ENCODE assay signal across 23 cellular contexts in genomic region chr3:54527521-54527920, GRCh38.
DNase-seq lines count a peak whose midpoint lies in the region; ATAC-seq, FAIRE-seq and TF ChIP-seq lines count a peak whose summit lies in the region.
"Had no signal": no experiment of that assay in that cellular context is flagged by ENCODE, and none has a peak within 500 bp of the region (broad histone marks: within the 10 kb centered on the region; RNA-seq: fewer than 3 reads in every experiment).

No MANE protein-coding gene starts in this region.

- no peak for TF ChIP-seq RAD21 in H1 (IDR thresholded peaks at IDR 0.05 in 1 of 2, conservative IDR thresholded peaks at IDR 0.05 in 1 of 2; ENCODE audit: low read depth in 2 of 2, low read length in 2 of 2)

- H3K9me3 Mint-ChIP-seq in activated T-helper 2 cell treated with anti-CD3 and anti-CD28 coated beads, Interferon-gamma antibody, Interleukin-2, Interleukin-4, amounts not matched to agents 10 μg/mL and 5 μg/mL and 100 μg/mL, durations not matched to agents 14 hours and 24 hours and 36 hours = peaks cover 32% of the 10 kb centered on the region

- CTCF ChIA-PET in H1 (lab: Charles Lee; ENCODE audit: partially characterized antibody) = interaction anchor here (1.1 to 3.2 kb wide), 5 partner anchors 9 to 381 kb away, joined by 3 to 14 read pairs (median 3); no protein-coding TSS in a partner anchor

- H3K4ac ChIP-seq in H1 (replicated peaks; ENCODE audit: insufficient read length, low read depth, low read length) = no peak overlapping the region

- POLR2A ChIA-PET in H1 (lab: Charles Lee; ENCODE audit: partially characterized antibody) = interaction anchor here (0.9 to 1.3 kb wide), 3 partner anchors 9 to 104 kb away, joined by 3 read pairs; no protein-coding TSS in a partner anchor

- H2BK15ac ChIP-seq in H1 (ENCODE audit: low read length) = no peak overlapping the region

- no peaks in the 10 kb centered on the region for H3K79me1 ChIP-seq in H1 (ENCODE audit: low read depth, low read length)

- peaks cover 0 to 4% (median 0%) of the 10 kb centered on the region in 4 experiments; a peak in 1 of 7 replicates for H3K4me1 ChIP-seq in H1 (replicated peaks in 1 of 4; ENCODE audit: control insufficient read depth in 3 of 4, insufficient read depth in 4 of 4, low read length in 3 of 4)
- H3K4me1 ChIP-seq in gastroesophageal sphincter = no peaks in the 10 kb centered on the region
- H3K4me1 ChIP-seq: Caco-2 had no signal

- no peaks in the 10 kb centered on the region for H3K27me3 ChIP-seq in H1 (replicated peaks in 1 of 4; ENCODE audit: control insufficient read depth in 3 of 4, extremely low read depth in 1 of 4, insufficient read depth in 3 of 4, low read length in 3 of 4)
- no peaks in the 10 kb centered on the region for H3K27me3 ChIP-seq in gastroesophageal sphincter

- TF ChIP-seq EP300 in H1 (IDR thresholded peaks at IDR 0.05; ENCODE audit: borderline replicate concordance in 1 of 2, low read depth in 2 of 2, low read length in 2 of 2) (no peak), gastroesophageal sphincter (IDR thresholded peaks at IDR 0.05) (no peak)

- TF ChIP-seq POLR2A in H1 (IDR thresholded peaks at IDR 0.05; ENCODE audit: control extremely low read depth in 1 of 2, low read depth in 2 of 2, low read length in 2 of 2) = no peak
- TF ChIP-seq POLR2A in gastroesophageal sphincter (IDR thresholded peaks at IDR 0.05) = no peak

- H3K27me3 Mint-ChIP-seq in activated T-helper 2 cell treated with anti-CD3 and anti-CD28 coated beads, Interferon-gamma antibody, Interleukin-2, Interleukin-4, amounts not matched to agents 10 μg/mL and 5 μg/mL and 100 μg/mL, durations not matched to agents 14 hours and 24 hours and 36 hours (ENCODE audit: low read depth) = no peaks in the 10 kb centered on the region

- no peak overlapping the region for H2AK5ac ChIP-seq in H1 (ENCODE audit: low read depth, low read length)

- no peaks in the 10 kb centered on the region for H3K9me3 ChIP-seq in H1 (ENCODE audit: insufficient read depth in 2 of 2, low read depth in 1 of 2, low read length in 1 of 2)
- H3K9me3 ChIP-seq in gastroesophageal sphincter = peaks cover 0 to 44% (median 0%) of the 10 kb centered on the region in 3 donors
- H3K9me3 ChIP-seq: Caco-2 had no signal

- no peak overlapping the region for H4K8ac ChIP-seq in H1 (ENCODE audit: extremely low read depth, insufficient read depth, low read length)

- H3K9ac ChIP-seq in H1 (replicated peaks in 1 of 4; ENCODE audit: extremely low read depth in 1 of 4, low read depth in 3 of 4, low read length in 3 of 4) = no peak overlapping the region

- no peak overlapping the region for H2BK120ac ChIP-seq in H1 (replicated peaks; ENCODE audit: low read depth, low read length)

- DNase-seq in H1 (ENCODE audit: low read depth in 1 of 2, low spot score in 2 of 2) = no peak
- DNase-seq in islet precursor cell = peak; percentile 11
- no peak for DNase-seq in sciatic nerve (ENCODE audit: low spot score)
- DNase-seq in T-helper 9 cell = no peak
- no peak for DNase-seq in activated T-helper 2 cell treated with anti-CD3 and anti-CD28 coated beads, Interferon-gamma antibody, Interleukin-2, Interleukin-4, amounts not matched to agents 10 μg/mL and 5 μg/mL and 100 μg/mL, durations not matched to agents 14 hours and 24 hours and 36 hours (ENCODE audit: low spot score)
- DNase-seq: Caco-2; CD8-positive, alpha-beta T cell; DMS79; EL; GDM1; NCI-H1048; NCI-H1417; NCI-H1694 treated with DMSO at 0.1 percent for 48 hours; NCI-H2081; NCI-H2227 treated with DMSO at 0.1 percent for 48 hours; NCI-H69; RPMI8226; SHP77 had no signal

- peak; percentile 79 for ATAC-seq in sciatic nerve
- ATAC-seq in HG02759 (IDR thresholded peaks at IDR 0.05; ENCODE audit: unreplicated experiment) = no peak
- ATAC-seq in gastroesophageal sphincter = no peak
- ATAC-seq: CD8-positive, alpha-beta T cell; GM12878 had no signal

- H3K4me1 Mint-ChIP-seq in activated T-helper 2 cell treated with anti-CD3 and anti-CD28 coated beads, Interferon-gamma antibody, Interleukin-2, Interleukin-4, amounts not matched to agents 10 μg/mL and 5 μg/mL and 100 μg/mL, durations not matched to agents 14 hours and 24 hours and 36 hours (ENCODE audit: low read depth) = no peaks in the 10 kb centered on the region

- no peak overlapping the region for H4K91ac ChIP-seq in H1 (replicated peaks; ENCODE audit: insufficient read length, low read length)

- no peak overlapping the region for H2BK20ac ChIP-seq in H1 (ENCODE audit: low read length)

- no peak for TF ChIP-seq CTCF in H1 (IDR thresholded peaks at IDR 0.05; ENCODE audit: control extremely low read depth in 1 of 3, insufficient read depth in 1 of 3, low read depth in 1 of 3, low read length in 3 of 3)
- no peak for TF ChIP-seq CTCF in gastroesophageal sphincter (IDR thresholded peaks at IDR 0.05)

- H3K36me3 Mint-ChIP-seq in activated T-helper 2 cell treated with anti-CD3 and anti-CD28 coated beads, Interferon-gamma antibody, Interleukin-2, Interleukin-4, amounts not matched to agents 10 μg/mL and 5 μg/mL and 100 μg/mL, durations not matched to agents 14 hours and 24 hours and 36 hours (ENCODE audit: low read depth) = no peaks in the 10 kb centered on the region
- H3K36me3 Mint-ChIP-seq: CD8-positive, alpha-beta T cell had no signal

- H3K27ac ChIP-seq in H1 (ENCODE audit: low read depth, low read length) = no peak overlapping the region
- H3K27ac ChIP-seq in gastroesophageal sphincter = no peak overlapping the region
- H3K27ac ChIP-seq: C4-2B, HL-60 had no signal

- H3K14ac ChIP-seq in H1 (ENCODE audit: insufficient read length) = no peak overlapping the region

- no peak overlapping the region for H4K5ac ChIP-seq in H1 (ENCODE audit: insufficient read length, low read depth, low read length)

- H3K36me3 ChIP-seq in H1 (ENCODE audit: control insufficient read depth in 2 of 4, insufficient read depth in 4 of 4, low read length in 3 of 4) = no peaks in the 10 kb centered on the region
- no peaks in the 10 kb centered on the region for H3K36me3 ChIP-seq in gastroesophageal sphincter

- 0 out of 2 replicates have a peak overlapping the region, but pooled peaks have one; percentile 9 for H2BK12ac ChIP-seq in H1 (ENCODE audit: low read depth, low read length)

- H3K56ac ChIP-seq in H1 (replicated peaks; ENCODE audit: insufficient read length, low read depth, low read length) = no peak overlapping the region

- H4K20me1 ChIP-seq in H1 (replicated peaks in 1 of 2; ENCODE audit: control insufficient read depth in 1 of 2, insufficient read depth in 2 of 2, low read length in 2 of 2) = no peaks in the 10 kb centered on the region

- no peak overlapping the region for H2BK5ac ChIP-seq in H1 (ENCODE audit: low read depth, low read length)

- FAIRE-seq in H1 (lab: Jason Lieb, UNC) = no peak
- FAIRE-seq: GM12878 had no signal

- H3K23me2 ChIP-seq in H1 (ENCODE audit: low read depth, low read length) = no peaks in the 10 kb centered on the region

- no peaks in the 10 kb centered on the region for H3K79me2 ChIP-seq in H1 (ENCODE audit: control insufficient read depth in 1 of 2, insufficient read depth in 2 of 2, low read length in 2 of 2)

- H3K4me2 ChIP-seq in H1 (ENCODE audit: insufficient read depth in 1 of 2, low read depth in 2 of 2, low read length in 2 of 2) = no peak overlapping the region

- intact Hi-C loops in sciatic nerve (cut with DNase I) = no loop called here
- intact Hi-C loops in activated T-helper 2 cell treated with anti-CD3 and anti-CD28 coated beads, Interferon-gamma antibody, Interleukin-2, Interleukin-4, amounts not matched to agents 10 μg/mL and 5 μg/mL and 100 μg/mL, durations not matched to agents 14 hours and 24 hours and 36 hours (cut with micrococcal nuclease) = no loop called here

- H3K27ac Mint-ChIP-seq in activated T-helper 2 cell treated with anti-CD3 and anti-CD28 coated beads, Interferon-gamma antibody, Interleukin-2, Interleukin-4, amounts not matched to agents 10 μg/mL and 5 μg/mL and 100 μg/mL, durations not matched to agents 14 hours and 24 hours and 36 hours = no peak overlapping the region
- H3K27ac Mint-ChIP-seq: CD8-positive, alpha-beta T cell had no signal

- WGBS in H1 (ENCODE audit: extremely low coverage in 1 of 2, insufficient coverage in 1 of 2, insufficient read length in 1 of 2, insufficient replicate concordance in 2 of 2, low coverage in 1 of 2, low lambda C conversion rate in 2 of 2, missing lambda C conversion rate in 1 of 2), 2 experiments = 82% methylated on average over 5 of the region's 5 CpGs; no CpG with 5 or more reads in 1 of the 2 experiments
- 92 to 100% methylated on average over 2 of the region's 5 CpGs for WGBS in gastroesophageal sphincter (ENCODE audit: low coverage in 1 of 2), 2 donors

- no peak overlapping the region for H3K18ac ChIP-seq in H1 (ENCODE audit: extremely low read depth, low read length)

- no peak overlapping the region for H3K4me3 Mint-ChIP-seq in activated T-helper 2 cell treated with anti-CD3 and anti-CD28 coated beads, Interferon-gamma antibody, Interleukin-2, Interleukin-4, amounts not matched to agents 10 μg/mL and 5 μg/mL and 100 μg/mL, durations not matched to agents 14 hours and 24 hours and 36 hours (ENCODE audit: low read depth)
- H3K4me3 Mint-ChIP-seq: CD8-positive, alpha-beta T cell had no signal

- H3K4me3 ChIP-seq in H1 (ENCODE audit: extremely low read depth in 1 of 4, insufficient read depth in 2 of 4, low read depth in 3 of 4, low read length in 4 of 4) = no peak overlapping the region
- no peak overlapping the region for H3K4me3 ChIP-seq in gastroesophageal sphincter
- H3K4me3 ChIP-seq: GM12878 had no signal

- no peak overlapping the region for H3K23ac ChIP-seq in H1 (ENCODE audit: insufficient read length)

- H2AFZ ChIP-seq in H1 (ENCODE audit: low read length) = no peak overlapping the region

TF ChIP-seq in H1, 55 proteins besides CTCF, POLR2A, EP300 and RAD21 (continues in another document):
- TF ChIP-seq TAF7 (optimal IDR thresholded peaks at IDR 0.05; ENCODE audit: borderline replicate concordance, low read depth, low read length) (no peak), KDM1A (IDR thresholded peaks at IDR 0.05; ENCODE audit: borderline replicate concordance, low read length) (no peak), HDAC6 (IDR thresholded peaks at IDR 0.05; ENCODE audit: low read depth, low read length) (no peak), TAF1 (IDR thresholded peaks at IDR 0.05; ENCODE audit: low read depth, low read length) (no peak), CTBP2 (IDR thresholded peaks at IDR 0.05; ENCODE audit: borderline replicate concordance, insufficient read depth, insufficient read length, low read length) (no peak), RXRA (IDR thresholded peaks at IDR 0.05; ENCODE audit: insufficient read depth, low read depth, low read length) (no peak), CEBPB (IDR thresholded peaks at IDR 0.05; ENCODE audit: low read depth, low read length) (no peak), SIN3A (conservative IDR thresholded peaks at IDR 0.05 in 1 of 2, IDR thresholded peaks at IDR 0.05 in 1 of 2; ENCODE audit: low read depth in 1 of 2, low read length in 2 of 2) (no peak), SUZ12 (IDR thresholded peaks at IDR 0.05; ENCODE audit: low read length) (no peak)
